Comparison of ENCODE assay signal across 1 cellular context in the genomic region with DNA sequence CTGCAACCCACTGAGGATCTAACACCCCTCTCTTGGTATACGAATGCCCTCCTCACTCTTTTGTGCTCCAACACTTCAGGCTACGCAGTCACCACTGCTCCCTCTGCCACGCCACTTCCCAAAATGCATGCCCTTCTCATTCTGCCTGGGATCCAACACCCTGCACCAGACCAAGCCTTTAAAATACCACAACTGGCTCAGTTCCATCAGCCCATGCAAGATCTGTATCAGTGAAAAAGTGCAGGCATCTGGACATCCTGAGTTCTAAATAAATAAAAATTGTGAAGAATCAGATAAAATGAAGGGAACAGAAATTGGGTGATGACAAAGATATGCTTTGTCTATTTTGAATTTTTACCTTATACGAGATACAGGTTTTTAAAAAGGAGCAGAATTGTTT.
TF ChIP-seq lines count a peak whose summit lies in the region.

No MANE protein-coding gene starts in this region.

TF ChIP-seq in neural cell, 6 proteins besides CTCF, POLR2A, EP300 and RAD21:
- no peak for TF ChIP-seq TAF1 (IDR thresholded peaks at IDR 0.05; ENCODE audit: low read depth)
- no peak for TF ChIP-seq POLR2AphosphoS5 (IDR thresholded peaks at IDR 0.05)
- TF ChIP-seq, protein P1, sequence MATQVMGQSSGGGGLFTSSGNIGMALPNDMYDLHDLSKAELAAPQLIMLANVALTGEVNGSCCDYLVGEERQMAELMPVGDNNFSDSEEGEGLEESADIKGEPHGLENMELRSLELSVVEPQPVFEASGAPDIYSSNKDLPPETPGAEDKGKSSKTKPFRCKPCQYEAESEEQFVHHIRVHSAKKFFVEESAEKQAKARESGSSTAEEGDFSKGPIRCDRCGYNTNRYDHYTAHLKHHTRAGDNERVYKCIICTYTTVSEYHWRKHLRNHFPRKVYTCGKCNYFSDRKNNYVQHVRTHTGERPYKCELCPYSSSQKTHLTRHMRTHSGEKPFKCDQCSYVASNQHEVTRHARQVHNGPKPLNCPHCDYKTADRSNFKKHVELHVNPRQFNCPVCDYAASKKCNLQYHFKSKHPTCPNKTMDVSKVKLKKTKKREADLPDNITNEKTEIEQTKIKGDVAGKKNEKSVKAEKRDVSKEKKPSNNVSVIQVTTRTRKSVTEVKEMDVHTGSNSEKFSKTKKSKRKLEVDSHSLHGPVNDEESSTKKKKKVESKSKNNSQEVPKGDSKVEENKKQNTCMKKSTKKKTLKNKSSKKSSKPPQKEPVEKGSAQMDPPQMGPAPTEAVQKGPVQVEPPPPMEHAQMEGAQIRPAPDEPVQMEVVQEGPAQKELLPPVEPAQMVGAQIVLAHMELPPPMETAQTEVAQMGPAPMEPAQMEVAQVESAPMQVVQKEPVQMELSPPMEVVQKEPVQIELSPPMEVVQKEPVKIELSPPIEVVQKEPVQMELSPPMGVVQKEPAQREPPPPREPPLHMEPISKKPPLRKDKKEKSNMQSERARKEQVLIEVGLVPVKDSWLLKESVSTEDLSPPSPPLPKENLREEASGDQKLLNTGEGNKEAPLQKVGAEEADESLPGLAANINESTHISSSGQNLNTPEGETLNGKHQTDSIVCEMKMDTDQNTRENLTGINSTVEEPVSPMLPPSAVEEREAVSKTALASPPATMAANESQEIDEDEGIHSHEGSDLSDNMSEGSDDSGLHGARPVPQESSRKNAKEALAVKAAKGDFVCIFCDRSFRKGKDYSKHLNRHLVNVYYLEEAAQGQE (IDR thresholded peaks at IDR 0.05; ENCODE audit: borderline replicate concordance): no peak
- TF ChIP-seq EZH2 (IDR thresholded peaks at IDR 0.05; ENCODE audit: borderline replicate concordance, insufficient read depth, low read length, poor library complexity, severe bottlenecking): no peak
